19 cellular contexts compared by ENCODE assay signal in the genomic region with DNA sequence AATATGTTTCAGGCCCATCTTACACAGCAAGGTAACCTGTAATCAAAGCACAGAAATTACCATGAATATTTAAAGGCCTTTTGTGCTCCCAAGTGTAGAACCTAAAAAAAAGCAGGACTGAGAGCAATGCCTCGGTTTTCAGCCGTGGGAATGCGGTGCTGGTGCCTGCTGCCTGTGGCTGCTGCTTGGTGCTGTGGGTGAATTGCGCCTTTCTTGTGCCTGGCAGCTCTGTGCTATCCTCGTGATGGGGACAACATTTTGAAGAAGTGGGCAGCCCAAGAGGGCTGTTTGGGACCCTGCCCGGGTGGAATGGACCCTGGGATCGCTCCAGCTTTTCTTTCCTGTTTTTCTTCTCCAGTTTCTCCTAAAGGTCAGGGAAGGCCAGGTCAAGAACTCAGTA.
DNase-seq lines count a peak whose midpoint lies in the region; ATAC-seq, FAIRE-seq and TF ChIP-seq lines count a peak whose summit lies in the region.
"Had no signal": no experiment of that assay in that cellular context is flagged by ENCODE, and none has a peak within 500 bp of the region (broad histone marks: within the 10 kb centered on the region; RNA-seq: fewer than 3 reads in every experiment).

No MANE protein-coding gene starts in this region.

- intact Hi-C loops in posterior cingulate gyrus (cut with DNase I), result no loop called here

- ATAC-seq in omental fat pad (ENCODE audit: low FRiP score), result no peak
- ATAC-seq: GM12878, HepG2, Panc1 had no signal

- DNase-seq in Ammon's horn (ENCODE audit: low spot score) (peak; percentile 87), bronchial epithelial cell (ENCODE audit: low read depth) (no peak), hypothalamus (lab: John Stamatoyannopoulos, UW) (peak in 29 of 51 donors; percentile 16 to 77 (median 42)), posterior cingulate gyrus (peak in 9 of 10 donors; percentile 30 to 92 (median 47)), HTR-8/SVneo (ENCODE audit: insufficient read length, low spot score) (no peak), T-helper 9 cell (no peak), HPDE6-E6E7 (ENCODE audit: extremely low spot score) (no peak), omental fat pad (ENCODE audit: low spot score) (no peak)
- DNase-seq: DMS79, H7, Kasumi-1, NCI-H1105 treated with DMSO at 0.1 percent for 48 hours, NCI-H187, NCI-H446 treated with DMSO at 0.1 percent for 48 hours, NCI-H774 had no signal

- H3K4me3 ChIP-seq in bronchial epithelial cell (ENCODE audit: low read depth, low read length), result no peak overlapping the region
- H3K4me3 ChIP-seq: GM12878 had no signal

- H3K27me3 ChIP-seq in bronchial epithelial cell (ENCODE audit: control insufficient read depth, insufficient read depth, low read length), result no peaks in the 10 kb centered on the region

- FAIRE-seq in bronchial epithelial cell (lab: Jason Lieb, UNC), result peak; percentile 52
- no peak for FAIRE-seq in HTR-8/SVneo (lab: Jason Lieb, UNC)
- FAIRE-seq: GM12878, GM18507, HepG2 had no signal

- H3K36me3 ChIP-seq in bronchial epithelial cell (ENCODE audit: control insufficient read depth, insufficient read depth, low read length), result peaks cover 7% of the 10 kb centered on the region

- no peak for TF ChIP-seq CTCF in bronchial epithelial cell (IDR thresholded peaks at IDR 0.05; ENCODE audit: insufficient read depth, low read length, severe bottlenecking)
- no peak for TF ChIP-seq CTCF in omental fat pad (IDR thresholded peaks at IDR 0.05)

Comparison
In these comparisons a context has a peak if more than half of its experiments do, and no peak if none do; other contexts are left out.
1. DNase-seq: peak in Ammon's horn (single experiment), hypothalamus (29 of 51) and posterior cingulate gyrus (9 of 10); none in bronchial epithelial cell (single experiment), HTR-8/SVneo (single experiment), T-helper 9 cell (single experiment), HPDE6-E6E7 (single experiment) and omental fat pad (single experiment).